Comparison of ENCODE assay signal across 11 cellular contexts in the genomic region with DNA sequence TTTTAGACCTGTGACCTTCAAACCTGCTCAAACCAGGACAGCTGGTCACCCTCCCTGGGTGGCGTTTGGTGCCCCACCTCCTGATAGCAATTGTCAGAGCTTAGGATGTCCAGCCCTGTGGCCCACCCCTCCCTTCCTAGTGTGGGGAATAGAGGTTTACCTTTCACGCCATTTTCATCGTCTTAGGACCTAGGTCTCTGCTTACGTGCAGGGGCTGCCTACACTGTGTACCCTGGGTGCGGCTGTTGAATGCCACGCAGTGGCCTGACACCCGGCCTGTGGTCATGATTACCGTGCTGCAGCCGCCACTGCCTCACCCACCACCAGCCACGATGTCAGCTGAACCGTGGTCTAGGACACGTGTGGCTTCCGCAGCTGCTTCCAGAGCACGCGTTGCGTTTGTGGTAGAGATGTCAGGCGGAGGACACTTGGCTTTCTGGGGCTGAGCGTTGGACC.
DNase-seq lines count a peak whose midpoint lies in the region; ATAC-seq and TF ChIP-seq lines count a peak whose summit lies in the region.
"Had no signal": no experiment of that assay in that cellular context is flagged by ENCODE, and none has a peak within 500 bp of the region (broad histone marks: within the 10 kb centered on the region; RNA-seq: fewer than 3 reads in every experiment).

No MANE protein-coding gene starts in this region.

- H3K79me2 ChIP-seq in smooth muscle cell (ENCODE audit: low read depth): no peaks in the 10 kb centered on the region

- TF ChIP-seq RAD21 in liver (IDR thresholded peaks at IDR 0.05): no peak

- H3K27ac Mint-ChIP-seq in stimulated activated memory B cell treated with anti-CD40 and anti-IgM and Interleukin-4, amounts not matched to agents 10 μg/mL and 1 μg/mL and 100 μg/mL, for 72 hours: no peak overlapping the region

- H3K4me3 ChIP-seq in LNCaP clone FGC (ENCODE audit: low read depth, low read length): peak overlapping the region; percentile 10; the same call in 1 of the 2 replicates
- H3K4me3 ChIP-seq in astrocyte of the cerebellum (ENCODE audit: low read depth, low read length): peak overlapping the region; percentile 11
- no peak overlapping the region for H3K4me3 ChIP-seq in liver (ENCODE audit: low read depth in 1 of 3, low read length in 3 of 3)
- H3K4me3 ChIP-seq in smooth muscle cell: no peak overlapping the region

- DNase-seq in LNCaP clone FGC (ENCODE audit: low read depth) (no peak), astrocyte of the cerebellum (ENCODE audit: low read depth) (no peak), smooth muscle cell (lab: John Stamatoyannopoulos, UW; ENCODE audit: unreplicated experiment) (no peak), NCI-H1092 (lab: John Stamatoyannopoulos, UW) (no peak)
- DNase-seq: activated CD4-positive, alpha-beta T cell treated with anti-CD3 and anti-CD28 coated beads, Interleukin-2, amount 50 U/mL, for 1 hour; SIG-M5; stimulated activated CD4-positive, alpha-beta T cell treated with anti-CD3 and anti-CD28 coated beads, Interleukin-2, amount 100 ng/mL, for 24 hours had no signal

- no peaks in the 10 kb centered on the region for H3K9me3 Mint-ChIP-seq in stimulated activated memory B cell treated with anti-CD40 and anti-IgM and Interleukin-4, amounts not matched to agents 10 μg/mL and 1 μg/mL and 100 μg/mL, for 72 hours

- no peaks in the 10 kb centered on the region for H3K4me1 Mint-ChIP-seq in stimulated activated memory B cell treated with anti-CD40 and anti-IgM and Interleukin-4, amounts not matched to agents 10 μg/mL and 1 μg/mL and 100 μg/mL, for 72 hours

- peaks cover 81% of the 10 kb centered on the region for H4K20me1 ChIP-seq in smooth muscle cell (ENCODE audit: low read depth)

- no peaks in the 10 kb centered on the region for H3K27me3 Mint-ChIP-seq in stimulated activated memory B cell treated with anti-CD40 and anti-IgM and Interleukin-4, amounts not matched to agents 10 μg/mL and 1 μg/mL and 100 μg/mL, for 72 hours

- peak overlapping the region; percentile 74 for H3K4me2 ChIP-seq in smooth muscle cell

- no peak overlapping the region for H3K9ac ChIP-seq in liver (ENCODE audit: low read depth in 1 of 2, low read length in 2 of 2)
- H3K9ac ChIP-seq in smooth muscle cell (ENCODE audit: low read depth): no peak overlapping the region

- H3K4me1 ChIP-seq in liver (ENCODE audit: control insufficient read depth in 4 of 4, insufficient read depth in 4 of 4, low read length in 3 of 4): peaks cover 3 to 25% (median 16%) of the 10 kb centered on the region in 4 donors
- H3K4me1 ChIP-seq in smooth muscle cell (ENCODE audit: low read depth): no peaks in the 10 kb centered on the region

- in situ Hi-C loops in astrocyte of the cerebellum (cut with HindIII; ENCODE audit: low sequenced_read_pairs): no loop called here

- no peaks in the 10 kb centered on the region for H3F3A ChIP-seq in smooth muscle cell (ENCODE audit: low read depth)

- TF ChIP-seq CTCF in LNCaP clone FGC (IDR thresholded peaks at IDR 0.05; ENCODE audit: control insufficient read depth, extremely low read depth, insufficient read depth) (no peak), astrocyte of the cerebellum (IDR thresholded peaks at IDR 0.05; ENCODE audit: low read depth, low read length, missing control alignments) (no peak), liver (IDR thresholded peaks at IDR 0.05; ENCODE audit: low read depth, low read length, missing input control) (no peak), smooth muscle cell (IDR thresholded peaks at IDR 0.05; ENCODE audit: borderline replicate concordance, insufficient read depth, poor library complexity, severe bottlenecking) (no peak)

- H3K36me3 ChIP-seq in liver (ENCODE audit: control insufficient read depth in 4 of 4, insufficient read depth in 3 of 4, low read depth in 1 of 4, low read length in 3 of 4) (peaks cover 3 to 17% (median 7%) of the 10 kb centered on the region in 4 donors), smooth muscle cell (ENCODE audit: low read depth) (no peaks in the 10 kb centered on the region)

- no peak overlapping the region for H2AFZ ChIP-seq in smooth muscle cell (ENCODE audit: low read depth)

- no peaks in the 10 kb centered on the region for H3K27me3 ChIP-seq in liver (ENCODE audit: control insufficient read depth in 4 of 4, insufficient read depth in 4 of 4, low read length in 3 of 4)
- no peaks in the 10 kb centered on the region for H3K27me3 ChIP-seq in smooth muscle cell (ENCODE audit: low read depth)

- WGBS in liver: 87% methylated on average over 18 of the region's 18 CpGs
- WGBS in smooth muscle cell (ENCODE audit: low lambda C conversion rate): 97% methylated on average over 18 of the region's 18 CpGs

- H3K9me3 ChIP-seq in liver (ENCODE audit: control insufficient read depth in 4 of 4, low read length in 3 of 4): no peaks in the 10 kb centered on the region
- no peaks in the 10 kb centered on the region for H3K9me3 ChIP-seq in smooth muscle cell (replicated peaks; ENCODE audit: low read depth)

- no peak overlapping the region for H3K4me3 Mint-ChIP-seq in stimulated activated memory B cell treated with anti-CD40 and anti-IgM and Interleukin-4, amounts not matched to agents 10 μg/mL and 1 μg/mL and 100 μg/mL, for 72 hours

- no peak for ATAC-seq in stimulated activated memory B cell treated with anti-CD40 and anti-IgM and Interleukin-4, amounts not matched to agents 10 μg/mL and 1 μg/mL and 100 μg/mL, for 72 hours
- ATAC-seq in GM21515 (IDR thresholded peaks at IDR 0.05; ENCODE audit: unreplicated experiment) (no peak), HG02623 (IDR thresholded peaks at IDR 0.05; ENCODE audit: unreplicated experiment) (no peak)

- H3K27ac ChIP-seq in liver (ENCODE audit: low read depth in 1 of 2, low read length in 2 of 2) (peak overlapping the region; percentile 25 to 59), smooth muscle cell (ENCODE audit: low read depth) (no peak overlapping the region)

- H3K36me3 Mint-ChIP-seq in stimulated activated memory B cell treated with anti-CD40 and anti-IgM and Interleukin-4, amounts not matched to agents 10 μg/mL and 1 μg/mL and 100 μg/mL, for 72 hours: peaks cover 88% of the 10 kb centered on the region

TF ChIP-seq in liver, 16 proteins besides CTCF, POLR2A, EP300 and RAD21:
- no peak for TF ChIP-seq SP1 (IDR thresholded peaks at IDR 0.05)
- TF ChIP-seq TAF1 (conservative IDR thresholded peaks at IDR 0.05): no peak
- no peak for TF ChIP-seq FOXA1 (IDR thresholded peaks at IDR 0.05)
- TF ChIP-seq HNF4G (IDR thresholded peaks at IDR 0.05): no peak
- TF ChIP-seq EGR1 (IDR thresholded peaks at IDR 0.05; ENCODE audit: low read depth in 2 of 2): no peak
- no peak for TF ChIP-seq RXRA (IDR thresholded peaks at IDR 0.05)
- no peak for TF ChIP-seq HNF4A (conservative IDR thresholded peaks at IDR 0.05)
- TF ChIP-seq, protein P1, sequence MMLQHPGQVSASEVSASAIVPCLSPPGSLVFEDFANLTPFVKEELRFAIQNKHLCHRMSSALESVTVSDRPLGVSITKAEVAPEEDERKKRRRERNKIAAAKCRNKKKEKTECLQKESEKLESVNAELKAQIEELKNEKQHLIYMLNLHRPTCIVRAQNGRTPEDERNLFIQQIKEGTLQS (IDR thresholded peaks at IDR 0.05): no peak
- TF ChIP-seq, protein P2, sequence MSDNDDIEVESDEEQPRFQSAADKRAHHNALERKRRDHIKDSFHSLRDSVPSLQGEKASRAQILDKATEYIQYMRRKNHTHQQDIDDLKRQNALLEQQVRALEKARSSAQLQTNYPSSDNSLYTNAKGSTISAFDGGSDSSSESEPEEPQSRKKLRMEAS (IDR thresholded peaks at IDR 0.05): no peak
- no peak for TF ChIP-seq GABPA (IDR thresholded peaks at IDR 0.05 in 1 of 2, conservative IDR thresholded peaks at IDR 0.05 in 1 of 2)
- TF ChIP-seq JUND (IDR thresholded peaks at IDR 0.05): no peak
- no peak for TF ChIP-seq NR2F2 (IDR thresholded peaks at IDR 0.05)
- TF ChIP-seq YY1 (IDR thresholded peaks at IDR 0.05): no peak
- TF ChIP-seq, protein P3, sequence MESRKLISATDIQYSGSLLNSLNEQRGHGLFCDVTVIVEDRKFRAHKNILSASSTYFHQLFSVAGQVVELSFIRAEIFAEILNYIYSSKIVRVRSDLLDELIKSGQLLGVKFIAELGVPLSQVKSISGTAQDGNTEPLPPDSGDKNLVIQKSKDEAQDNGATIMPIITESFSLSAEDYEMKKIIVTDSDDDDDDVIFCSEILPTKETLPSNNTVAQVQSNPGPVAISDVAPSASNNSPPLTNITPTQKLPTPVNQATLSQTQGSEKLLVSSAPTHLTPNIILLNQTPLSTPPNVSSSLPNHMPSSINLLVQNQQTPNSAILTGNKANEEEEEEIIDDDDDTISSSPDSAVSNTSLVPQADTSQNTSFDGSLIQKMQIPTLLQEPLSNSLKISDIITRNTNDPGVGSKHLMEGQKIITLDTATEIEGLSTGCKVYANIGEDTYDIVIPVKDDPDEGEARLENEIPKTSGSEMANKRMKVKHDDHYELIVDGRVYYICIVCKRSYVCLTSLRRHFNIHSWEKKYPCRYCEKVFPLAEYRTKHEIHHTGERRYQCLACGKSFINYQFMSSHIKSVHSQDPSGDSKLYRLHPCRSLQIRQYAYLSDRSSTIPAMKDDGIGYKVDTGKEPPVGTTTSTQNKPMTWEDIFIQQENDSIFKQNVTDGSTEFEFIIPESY (IDR thresholded peaks at IDR 0.05): no peak
- TF ChIP-seq FOXA2 (IDR thresholded peaks at IDR 0.05): no peak
TF ChIP-seq in liver: peak in this region for 0.

Comparison
In these comparisons a context has a peak if more than half of its experiments do, and no peak if none do; other contexts are left out.
1. H3K4me3 ChIP-seq: peak in LNCaP clone FGC (single experiment) and astrocyte of the cerebellum (single experiment); none in liver (0 of 3) and smooth muscle cell (single experiment).